Comparison of ENCODE assay signal across 8 cellular contexts in the genomic region with DNA sequence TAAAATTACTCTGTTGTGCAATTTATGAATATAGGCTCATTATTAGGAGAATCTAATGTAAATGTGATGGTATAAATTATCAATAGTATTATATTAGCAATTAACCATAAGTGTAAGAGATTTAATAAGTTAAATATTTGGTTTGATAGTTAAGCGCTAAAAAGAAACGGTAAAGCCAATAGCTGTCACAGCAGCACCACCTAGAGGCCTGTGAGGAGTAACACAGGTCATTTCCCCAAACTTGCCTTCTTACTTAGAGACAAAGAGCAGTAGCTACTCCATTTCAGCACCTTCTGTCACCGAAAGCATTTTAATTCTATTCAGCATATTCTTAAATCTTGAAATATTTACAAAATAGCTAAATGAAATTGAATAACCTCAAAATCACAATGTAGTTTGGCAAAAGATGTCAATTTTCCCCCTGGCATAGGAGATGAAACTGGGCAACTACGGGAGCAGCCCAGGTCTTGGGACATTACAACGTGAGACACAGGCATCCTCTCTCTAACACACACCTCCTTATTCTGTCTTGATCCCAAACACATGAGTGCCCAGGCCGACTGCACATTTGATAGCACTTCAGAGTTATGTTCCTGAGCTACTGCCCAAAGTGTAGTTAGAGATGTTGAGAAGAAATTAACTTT. TPM values are rescaled to one million over a fixed set of nuclear protein-coding genes. Genes with fewer than 3 reads are reported as not detected.
A peak's percentile ranks its signal among the peaks of the same experiment; 100 is the strongest.
DNase-seq lines count a peak whose midpoint lies in the region; ATAC-seq, FAIRE-seq and TF ChIP-seq lines count a peak whose summit lies in the region.

No MANE protein-coding gene starts in this region.

- H3K27ac ChIP-seq in SJSA1, result no peak overlapping the region
- no peak overlapping the region for H3K27ac ChIP-seq in heart right ventricle
- no peak overlapping the region for H3K27ac ChIP-seq in gastrocnemius medialis

- in situ Hi-C loops in gastrocnemius medialis (cut with MboI; ENCODE audit: low sequenced_read_pairs in 4 of 4), result no loop called here

- no peak for FAIRE-seq in GM12892 (lab: Jason Lieb, UNC)

- H3K36me3 ChIP-seq in SJSA1 (no peaks in the 10 kb centered on the region), heart right ventricle (no peaks in the 10 kb centered on the region), gastrocnemius medialis (no peaks in the 10 kb centered on the region)

- TF ChIP-seq POLR2A in GM12892 (IDR thresholded peaks at IDR 0.05; ENCODE audit: low read depth, low read length) (no peak), gastrocnemius medialis (IDR thresholded peaks at IDR 0.05) (no peak)

- intact Hi-C loops in heart right ventricle (cut with DNase I) (loop anchor here in 3 of 10 donors (5.0 to 10.0 kb wide), 3 partner anchors 296 to 924 kb away; a partner anchor contains a TSS), gastrocnemius medialis (cut with DNase I; ENCODE audit: low total_unique reads) (no loop called here)

- ATAC-seq in heart right ventricle (peak in 4 of 8 donors; percentile 37 to 61 (median 55)), gastrocnemius medialis (peak in 1 of 2 donors; percentile 36), HG03108 (IDR thresholded peaks at IDR 0.05; ENCODE audit: unreplicated experiment) (no peak)

- H3K4me3 ChIP-seq in AG09309 (ENCODE audit: control insufficient read depth, low read depth, low read length) (no peak overlapping the region), SJSA1 (no peak overlapping the region), heart right ventricle (no peak overlapping the region), gastrocnemius medialis (no peak overlapping the region)

- TF ChIP-seq CTCF in AG09309 (IDR thresholded peaks at IDR 0.05; ENCODE audit: control insufficient read depth, insufficient read depth, low read depth, low read length, missing control alignments) (peak; percentile 85), heart right ventricle (IDR thresholded peaks at IDR 0.05) (peak; percentile 68 to 95 (median 88)), gastrocnemius medialis (IDR thresholded peaks at IDR 0.05 in 4 of 5, conservative IDR thresholded peaks at IDR 0.05 in 1 of 5) (peak; percentile 47 to 75 (median 61))

- DNase-seq in AG09309 (ENCODE audit: low read depth), result peak; percentile 25
- DNase-seq in GM12892 (ENCODE audit: insufficient read length), result peak; percentile 16
- peak; percentile 13 for DNase-seq in HS-5 (ENCODE audit: low read depth)
- DNase-seq in SJSA1 (ENCODE audit: low read depth in 1 of 2, low spot score in 2 of 2), result peak; percentile 41 to 45
- DNase-seq in activated naive CD4-positive, alpha-beta T cell treated with anti-CD3 and anti-CD28 coated beads, Interleukin-2, amount 50 U/mL, for 16 hours, result peak; percentile 54
- peak in 1 of 2 donors; percentile 41 for DNase-seq in heart right ventricle
- DNase-seq in gastrocnemius medialis, result no peak

- 20 to 27% methylated on average over 6 of the region's 6 CpGs for WGBS in heart right ventricle, 2 donors

- no peaks in the 10 kb centered on the region for H3K4me1 ChIP-seq in SJSA1 (replicated peaks)
- peaks cover 0 to 7% (median 0%) of the 10 kb centered on the region in 9 donors for H3K4me1 ChIP-seq in heart right ventricle
- H3K4me1 ChIP-seq in gastrocnemius medialis, result no peaks in the 10 kb centered on the region

- H3K9me3 ChIP-seq in SJSA1 (replicated peaks) (no peaks in the 10 kb centered on the region), heart right ventricle (no peaks in the 10 kb centered on the region), gastrocnemius medialis (no peaks in the 10 kb centered on the region)

- H3K27me3 ChIP-seq in SJSA1 (replicated peaks), result no peaks in the 10 kb centered on the region; the same call in 1 of the 2 replicates
- H3K27me3 ChIP-seq in heart right ventricle, result peaks cover 0 to 16% (median 10%) of the 10 kb centered on the region in 7 donors
- no peaks in the 10 kb centered on the region for H3K27me3 ChIP-seq in gastrocnemius medialis

RNA-seq across cellular contexts. Expression of a gene that starts 14.3 kb away (rescaled TPM):
- polyA plus RNA-seq in GM12892 (2012; ENCODE audit: missing spikeins), result not detected
- total RNA-seq in SJSA1 (2014; rRNA removed; shearing (Covaris generic)), result not detected in 2 replicates
- total RNA-seq in heart right ventricle (under 1 TPM in 3 of 10 donors, not detected in 7; 0.69 to 0.77 (median 0.71) TPM), gastrocnemius medialis (not detected)
- polyA plus RNA-seq in heart right ventricle, result under 1 TPM in 1 of 2 donors, not detected in 1; 0.26 TPM

Comparison
In these comparisons a context has a peak if more than half of its experiments do, and no peak if none do; other contexts are left out.
1. DNase-seq: peak in AG09309 (single experiment), GM12892 (single experiment), HS-5 (single experiment), SJSA1 (2 of 2) and activated naive CD4-positive, alpha-beta T cell treated with anti-CD3 and anti-CD28 coated beads, Interleukin-2, amount 50 U/mL, for 16 hours (single experiment); none in gastrocnemius medialis (0 of 2).
2. Peak in every context shown above with its lines, with median percentiles within 50 percentile points of each other: CTCF ChIP-seq.